ENCODE assay signal across 8 cellular contexts in the genomic region with DNA sequence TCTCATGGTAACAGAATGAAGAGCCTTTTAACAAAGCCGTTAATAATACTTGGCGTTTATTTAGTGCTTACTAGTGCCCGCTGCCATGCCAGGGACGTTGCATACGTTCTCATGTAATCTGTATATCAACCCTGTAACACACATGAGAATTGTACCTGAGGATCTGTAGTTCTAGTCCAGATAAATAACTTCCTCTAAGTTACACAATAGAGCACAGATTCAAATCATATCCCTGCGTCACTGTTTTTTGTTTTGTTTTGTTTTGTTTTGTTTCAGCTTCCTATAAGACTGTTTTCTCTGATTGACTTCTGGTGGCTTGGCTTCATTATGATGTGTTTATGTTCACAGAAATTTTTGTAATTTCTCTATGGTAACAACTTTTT. TPM values are rescaled to one million over a fixed set of nuclear protein-coding genes. Genes with fewer than 3 reads are reported as not detected.
DNase-seq lines count a peak whose midpoint lies in the region; ATAC-seq and TF ChIP-seq lines count a peak whose summit lies in the region.

No MANE protein-coding gene starts in this region.

- POLR2A ChIA-PET in CD8-positive, alpha-beta T cell (lab: Charles Lee): interaction anchor here (1.0 to 3.3 kb wide), 5 partner anchors 8 to 21 kb away, joined by 3 to 21 read pairs (median 8); a partner anchor contains a TSS

- peaks cover 44% of the 10 kb centered on the region for H3K4me1 Mint-ChIP-seq in CD8-positive, alpha-beta T cell (ENCODE audit: low read depth)

- peak overlapping the region; percentile 95 for H3K4me3 Mint-ChIP-seq in CD8-positive, alpha-beta T cell

- ATAC-seq in CD8-positive, alpha-beta T cell: peak; percentile 65
- ATAC-seq in HG03159 (IDR thresholded peaks at IDR 0.05; ENCODE audit: unreplicated experiment) (peak; percentile 8), mucosa of descending colon (peak; percentile 50)

- H3K4me3 ChIP-seq in CD8-positive, alpha-beta T cell (ENCODE audit: low read depth, low read length): peak overlapping the region; percentile 79
- H3K4me3 ChIP-seq in brain microvascular endothelial cell (ENCODE audit: low read depth, low read length) (peak overlapping the region; percentile 82), mucosa of descending colon (peak overlapping the region; percentile 25)

- intact Hi-C loops in CD8-positive, alpha-beta T cell (cut with DNase I, micrococcal nuclease): loop anchor here (1.0 to 5.0 kb wide), 9 partner anchors 11 to 274 kb away; a partner anchor contains a TSS
- intact Hi-C loops in mucosa of descending colon (cut with DNase I, micrococcal nuclease): no loop called here

- peaks cover 57% of the 10 kb centered on the region for H3K36me3 Mint-ChIP-seq in CD8-positive, alpha-beta T cell

- peak overlapping the region; percentile 76 for H3K27ac ChIP-seq in CD8-positive, alpha-beta T cell (ENCODE audit: low read depth, low read length)
- H3K27ac ChIP-seq in brain microvascular endothelial cell: no peak overlapping the region

- peaks cover 4% of the 10 kb centered on the region for H3K36me3 ChIP-seq in CD8-positive, alpha-beta T cell (ENCODE audit: insufficient read depth, low read length)
- peaks cover 20% of the 10 kb centered on the region for H3K36me3 ChIP-seq in brain microvascular endothelial cell (replicated peaks)
- H3K36me3 ChIP-seq in mucosa of descending colon (ENCODE audit: low read depth): no peaks in the 10 kb centered on the region

- CTCF ChIA-PET in CD8-positive, alpha-beta T cell (lab: Charles Lee): interaction anchor here (1.3 to 1.9 kb wide), 3 partner anchors 11 to 21 kb away, joined by 4 to 7 read pairs (median 5); a partner anchor contains a TSS

- no peaks in the 10 kb centered on the region for H3K27me3 ChIP-seq in CD8-positive, alpha-beta T cell (ENCODE audit: insufficient read depth, low read length)
- no peaks in the 10 kb centered on the region for H3K27me3 ChIP-seq in brain microvascular endothelial cell (replicated peaks)

- in situ Hi-C loops in brain microvascular endothelial cell (cut with HindIII; ENCODE audit: low pct_ligation_motif_present, low sequenced_read_pairs): no loop called here

- peak overlapping the region; percentile 97 for H3K27ac Mint-ChIP-seq in CD8-positive, alpha-beta T cell

- no peaks in the 10 kb centered on the region for H3K27me3 Mint-ChIP-seq in CD8-positive, alpha-beta T cell (ENCODE audit: low read depth)

- H3K4me1 ChIP-seq in CD8-positive, alpha-beta T cell (ENCODE audit: insufficient read depth, low read length): peaks cover 11% of the 10 kb centered on the region
- peaks cover 3% of the 10 kb centered on the region for H3K4me1 ChIP-seq in mucosa of descending colon (ENCODE audit: low read depth)

- no peak for DNase-seq in CD8-positive, alpha-beta T cell
- DNase-seq in brain microvascular endothelial cell (no peak), mucosa of descending colon (no peak), GM20000 (ENCODE audit: low spot score) (no peak), AG20443 (ENCODE audit: low spot score) (no peak), COLO668 (lab: John Stamatoyannopoulos, UW; ENCODE audit: unreplicated experiment) (no peak), NCI-H187 (lab: John Stamatoyannopoulos, UW) (no peak)

- H3K9me3 Mint-ChIP-seq in CD8-positive, alpha-beta T cell: no peaks in the 10 kb centered on the region

- no peak for TF ChIP-seq CTCF in CD8-positive, alpha-beta T cell (IDR thresholded peaks at IDR 0.05)
- TF ChIP-seq CTCF in brain microvascular endothelial cell (IDR thresholded peaks at IDR 0.05; ENCODE audit: low read depth, low read length, missing control alignments) (no peak), mucosa of descending colon (IDR thresholded peaks at IDR 0.05) (no peak), GM20000 (IDR thresholded peaks at IDR 0.05; ENCODE audit: extremely low read depth, missing control alignments) (no peak)

- no peaks in the 10 kb centered on the region for H3K9me3 ChIP-seq in CD8-positive, alpha-beta T cell (ENCODE audit: low read length)
- no peaks in the 10 kb centered on the region for H3K9me3 ChIP-seq in mucosa of descending colon

RNA-seq across cellular contexts. Expression of a gene that starts 0.6 kb away (rescaled TPM):
- 1 to 10 TPM; 5.2 to 6.0 TPM for total RNA-seq in CD8-positive, alpha-beta T cell
- total RNA-seq in mucosa of descending colon: 1 to 10 TPM; 7.4 to 9.5 (median 8.3) TPM

RNA-seq across cellular contexts. Expression of a gene that starts 16.7 kb away (rescaled TPM):
- total RNA-seq in CD8-positive, alpha-beta T cell: 10 to 100 TPM; 22.9 to 24.3 TPM
- total RNA-seq in mucosa of descending colon: 10 to 100 TPM; 11.6 to 26.7 (median 16.6) TPM

RNA-seq across cellular contexts. Expression of a gene that starts 44.6 kb away (rescaled TPM):
- 1 to 10 TPM; 4.9 to 5.6 TPM for total RNA-seq in CD8-positive, alpha-beta T cell
- 1 to 10 TPM; 3.9 to 7.1 (median 4.0) TPM for total RNA-seq in mucosa of descending colon

Comparison
In these comparisons a context has a peak if more than half of its experiments do, and no peak if none do; other contexts are left out.
1. ATAC-seq: peak in every context shown above with its lines; median percentile 65 in CD8-positive, alpha-beta T cell; 50 in mucosa of descending colon; 8 in HG03159.
2. H3K4me3 ChIP-seq: peak in every context shown above with its lines; median percentile 82 in brain microvascular endothelial cell; 79 in CD8-positive, alpha-beta T cell; 25 in mucosa of descending colon.
3. intact Hi-C loops: an anchor here in CD8-positive, alpha-beta T cell (1.0 to 5.0 kb wide); none called in mucosa of descending colon.